Comparison of ENCODE assay signal across 9 cellular contexts in the genomic region with DNA sequence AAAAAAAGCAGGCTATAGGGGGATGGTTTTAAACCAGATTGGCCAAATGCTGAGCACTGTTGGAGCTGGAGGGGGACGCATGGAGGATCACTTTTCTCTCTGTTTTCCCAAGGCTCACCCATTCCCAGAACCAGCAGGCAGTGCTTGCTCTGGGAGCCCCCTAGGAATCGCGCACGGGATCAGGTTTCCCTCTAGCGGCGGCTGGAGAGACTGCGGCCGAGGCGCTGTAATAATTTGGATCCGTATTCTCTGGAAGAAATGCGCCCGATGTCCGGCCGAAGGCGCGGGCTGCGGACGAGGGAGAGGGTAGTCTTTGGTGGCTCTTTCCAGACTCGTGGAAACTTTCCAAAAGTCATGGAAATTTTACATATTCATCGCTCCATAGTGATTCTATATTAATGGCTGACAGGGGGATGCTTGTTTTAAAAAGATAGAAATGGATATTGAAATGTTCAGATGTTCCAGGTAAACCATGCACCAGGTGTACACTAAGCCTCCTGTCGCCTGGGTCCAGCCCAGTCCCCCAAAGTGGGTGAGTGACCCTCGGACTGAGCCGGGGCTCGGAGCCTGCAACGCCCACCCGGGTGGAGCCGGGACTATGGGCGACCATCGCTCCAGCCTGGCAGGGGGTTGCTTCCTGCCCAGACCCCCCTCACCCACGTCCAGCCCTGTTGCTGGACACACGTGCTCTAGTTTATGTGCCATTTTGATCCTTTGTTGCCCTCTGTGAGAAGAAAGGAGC.
A peak's percentile ranks its signal among the peaks of the same experiment; 100 is the strongest.
DNase-seq lines count a peak whose midpoint lies in the region; ATAC-seq, FAIRE-seq and TF ChIP-seq lines count a peak whose summit lies in the region.
"Had no signal": no experiment of that assay in that cellular context is flagged by ENCODE, and none has a peak within 500 bp of the region (broad histone marks: within the 10 kb centered on the region; RNA-seq: fewer than 3 reads in every experiment).

No MANE protein-coding gene starts in this region.

- no peaks in the 10 kb centered on the region for H3K36me3 ChIP-seq in OCI-LY7 (ENCODE audit: insufficient read depth, low read length)
- H3K36me3 ChIP-seq in keratinocyte (ENCODE audit: control insufficient read depth in 2 of 2, extremely low read depth in 1 of 2, insufficient read depth in 2 of 2, low read length in 2 of 2) = no peaks in the 10 kb centered on the region

- DNase-seq in EH (ENCODE audit: low read depth) (peak; percentile 44), HL-60 (ENCODE audit: low read depth in 1 of 2, low spot score in 1 of 2) (peak; percentile 4 to 28), OCI-LY7 (ENCODE audit: low spot score) (peak; percentile 26), MCF 10A (ENCODE audit: unreplicated experiment) (peak; percentile 57), keratinocyte (ENCODE audit: low read depth, low spot score) (no peak)
- peak in 2 of 3 donors; percentile 10 to 21 for DNase-seq in stimulated activated CD4-positive, alpha-beta T cell treated with anti-CD3 and anti-CD28 coated beads, TNF-alpha, amount 100 ng/mL, for 48 hours (ENCODE audit: low read depth in 3 of 3)
- no peak for DNase-seq in activated CD4-positive, CD25-positive, alpha-beta regulatory T cell (lab: John Stamatoyannopoulos, UW)

- no peaks in the 10 kb centered on the region for H3K9me1 ChIP-seq in keratinocyte (ENCODE audit: control insufficient read depth, extremely low read depth, insufficient read depth, low read length)

- no peak overlapping the region for H3K4me3 Mint-ChIP-seq in MCF 10A (ENCODE audit: unreplicated experiment)
- H3K4me3 Mint-ChIP-seq: activated naive CD4-positive, alpha-beta T cell treated with anti-CD3 and anti-CD28 coated beads, Interleukin-2, amount 50 U/mL, for 24 hours had no signal

- H3K4me2 ChIP-seq in OCI-LY7 (ENCODE audit: low read length) (no peak overlapping the region), keratinocyte (ENCODE audit: control insufficient read depth, extremely low read depth, insufficient read depth, low read depth, low read length) (no peak overlapping the region)

- no peaks in the 10 kb centered on the region for H3K4me1 ChIP-seq in OCI-LY7 (ENCODE audit: insufficient read depth, low read length, poor library complexity, severe bottlenecking)
- H3K4me1 ChIP-seq in keratinocyte (ENCODE audit: control insufficient read depth, extremely low read depth, insufficient read depth, low read length) = no peaks in the 10 kb centered on the region

- H3K27me3 Mint-ChIP-seq in MCF 10A (ENCODE audit: insufficient read depth, unreplicated experiment) = peaks cover 86% of the 10 kb centered on the region

- no peaks in the 10 kb centered on the region for H3K79me2 ChIP-seq in OCI-LY7 (ENCODE audit: insufficient read depth, low read depth, low read length)
- H3K79me2 ChIP-seq in keratinocyte (ENCODE audit: control insufficient read depth, insufficient read depth, low read length) = no peaks in the 10 kb centered on the region

- no peak overlapping the region for H3K4me3 ChIP-seq in HL-60 (replicated peaks; ENCODE audit: insufficient read depth, low read length)
- no peak overlapping the region for H3K4me3 ChIP-seq in OCI-LY7 (ENCODE audit: low read depth, low read length, poor library complexity, severe bottlenecking)
- no peak overlapping the region for H3K4me3 ChIP-seq in keratinocyte (ENCODE audit: control insufficient read depth in 2 of 3, extremely low read depth in 1 of 3, insufficient read depth in 2 of 3, low read depth in 1 of 3, low read length in 3 of 3)

- no peak overlapping the region for H3K9ac ChIP-seq in keratinocyte (ENCODE audit: control insufficient read depth, extremely low read depth, insufficient read depth, low read length)

- H2AFZ ChIP-seq in OCI-LY7 (ENCODE audit: low read length) (no peak overlapping the region), keratinocyte (ENCODE audit: control insufficient read depth, low read length) (no peak overlapping the region)

- peak; percentile 84 for TF ChIP-seq CTCF in HL-60 (IDR thresholded peaks at IDR 0.05; ENCODE audit: insufficient read depth, low read length)
- peak; percentile 88 for TF ChIP-seq CTCF in OCI-LY7 (conservative IDR thresholded peaks at IDR 0.05; ENCODE audit: low read length)
- peak; percentile 66 for TF ChIP-seq CTCF in MCF 10A (IDR thresholded peaks at IDR 0.05; ENCODE audit: unreplicated experiment)
- peak; percentile 60 to 89 (median 86) for TF ChIP-seq CTCF in keratinocyte (optimal IDR thresholded peaks at IDR 0.05 in 1 of 3, IDR thresholded peaks at IDR 0.05 in 1 of 3, conservative IDR thresholded peaks at IDR 0.05 in 1 of 3; ENCODE audit: extremely low read depth in 1 of 3, insufficient read depth in 2 of 3, low read length in 3 of 3)

- no peaks in the 10 kb centered on the region for H3K36me3 Mint-ChIP-seq in MCF 10A (ENCODE audit: insufficient read depth, unreplicated experiment)
- H3K36me3 Mint-ChIP-seq: activated naive CD4-positive, alpha-beta T cell treated with anti-CD3 and anti-CD28 coated beads, Interleukin-2, amount 50 U/mL, for 24 hours had no signal

- intact Hi-C loops in OCI-LY7 (cut with micrococcal nuclease; ENCODE audit: unreplicated experiment) = no loop called here
- intact Hi-C loops in MCF 10A (cut with micrococcal nuclease) = no loop called here

- H3K4me1 Mint-ChIP-seq in MCF 10A (ENCODE audit: insufficient read depth, unreplicated experiment) = no peaks in the 10 kb centered on the region

- no peak overlapping the region for H3K27ac ChIP-seq in HL-60 (replicated peaks)
- no peak overlapping the region for H3K27ac ChIP-seq in OCI-LY7 (ENCODE audit: low read depth, low read length, poor library complexity, severe bottlenecking)
- no peak overlapping the region for H3K27ac ChIP-seq in keratinocyte (ENCODE audit: control insufficient read depth, insufficient read depth, low read length)

- dilution Hi-C loops in keratinocyte (cut with MboI; ENCODE audit: extremely low pct_ligation_motif_present, low sequenced_read_pairs) = no loop called here

- H3K27ac Mint-ChIP-seq in MCF 10A (ENCODE audit: low read depth, unreplicated experiment) = no peak overlapping the region
- H3K27ac Mint-ChIP-seq: activated naive CD4-positive, alpha-beta T cell treated with anti-CD3 and anti-CD28 coated beads, Interleukin-2, amount 50 U/mL, for 24 hours had no signal

- POLR2A ChIA-PET in OCI-LY7 (lab: Charles Lee) = interaction anchor here (0.6 kb wide), 1 partner anchor 1254 kb away, joined by 3 read pairs; no protein-coding TSS in a partner anchor
- POLR2A ChIA-PET in MCF 10A (lab: Yijun Ruan, JAX) = interaction anchor here (0.6 kb wide), 1 partner anchor 314 kb away, joined by 3 read pairs; no protein-coding TSS in a partner anchor

- BruUV-seq in OCI-LY7 (replicated peaks; lab: Mats Ljungman, UMichigan) = no TSS peak
- BruUV-seq in MCF 10A (replicated peaks; lab: Mats Ljungman, UMichigan) = no TSS peak

- CTCF ChIA-PET in OCI-LY7 (lab: Charles Lee; ENCODE audit: unreplicated experiment) = no interaction called here
- CTCF ChIA-PET in MCF 10A (lab: Yijun Ruan, JAX) = interaction anchor here (0.5 to 6.1 kb wide), 20 partner anchors 9 to 449 kb away, joined by 3 to 145 read pairs (median 4); no protein-coding TSS in a partner anchor

- no peak for ATAC-seq in HG03175 (IDR thresholded peaks at IDR 0.05; ENCODE audit: unreplicated experiment)

- H3K9me2 ChIP-seq in OCI-LY7 (ENCODE audit: insufficient read depth, low read length) = no peaks in the 10 kb centered on the region

- no peaks in the 10 kb centered on the region for H3K9me3 Mint-ChIP-seq in MCF 10A (ENCODE audit: unreplicated experiment)
- H3K9me3 Mint-ChIP-seq: activated naive CD4-positive, alpha-beta T cell treated with anti-CD3 and anti-CD28 coated beads, Interleukin-2, amount 50 U/mL, for 24 hours had no signal

- no peaks in the 10 kb centered on the region for H3K9me3 ChIP-seq in OCI-LY7 (ENCODE audit: low read length)
- H3K9me3 ChIP-seq in keratinocyte (ENCODE audit: control insufficient read depth, low read depth, low read length) = no peaks in the 10 kb centered on the region

- H4K20me1 ChIP-seq in OCI-LY7 (ENCODE audit: insufficient read depth, low read length) (no peaks in the 10 kb centered on the region), keratinocyte (ENCODE audit: control insufficient read depth, extremely low read depth, insufficient read depth, low read length) (no peaks in the 10 kb centered on the region)

- no peak for FAIRE-seq in keratinocyte (lab: Jason Lieb, UNC)

- H3K27me3 ChIP-seq in HL-60 (ENCODE audit: insufficient read depth, poor library complexity, severe bottlenecking) (peaks cover 5% of the 10 kb centered on the region), keratinocyte (ENCODE audit: control insufficient read depth, extremely low read depth, insufficient read depth, low read length) (no peaks in the 10 kb centered on the region)

Comparison
In these comparisons a context has a peak if more than half of its experiments do, and no peak if none do; other contexts are left out.
1. DNase-seq: peak in EH (single experiment), HL-60 (2 of 2), OCI-LY7 (single experiment), MCF 10A (single experiment) and stimulated activated CD4-positive, alpha-beta T cell treated with anti-CD3 and anti-CD28 coated beads, TNF-alpha, amount 100 ng/mL, for 48 hours (2 of 3); none in keratinocyte (single experiment) and activated CD4-positive, CD25-positive, alpha-beta regulatory T cell (0 of 4).
2. Peak in every context shown above with its lines, with median percentiles within 50 percentile points of each other: CTCF ChIP-seq.